In the genomic region with DNA sequence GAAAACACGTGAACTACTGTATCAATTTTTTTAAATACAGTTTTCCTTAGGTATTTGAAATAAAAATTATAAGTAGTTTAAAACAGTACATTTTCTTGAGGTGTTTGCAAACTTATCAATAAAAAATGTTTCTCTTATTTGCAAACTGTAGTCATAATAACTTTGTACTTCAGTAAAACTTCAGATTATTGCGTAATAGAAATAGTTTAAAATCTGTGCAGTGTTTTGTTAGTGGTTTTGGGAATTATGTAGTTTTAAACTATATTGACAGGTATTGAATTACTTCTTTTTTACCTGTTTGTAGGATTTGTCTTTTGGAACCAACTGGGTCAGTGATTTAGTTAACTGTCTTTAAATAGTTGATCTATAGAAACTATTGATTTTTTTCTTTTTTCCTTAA, we compare ENCODE assay signal across 9 cellular contexts.
"Had no signal": no experiment of that assay in that cellular context is flagged by ENCODE, and none has a peak within 500 bp of the region (broad histone marks: within the 10 kb centered on the region; RNA-seq: fewer than 3 reads in every experiment).

No MANE protein-coding gene starts in this region.

- H3K4me1 ChIP-seq: HAP-1 had no signal

- H3K4me3 ChIP-seq: GM23338, HAP-1 had no signal

- H2AFZ ChIP-seq: GM23338 had no signal

- H3K4me2 ChIP-seq: GM23338, KMS-11 had no signal

- H3K27ac ChIP-seq: HL-60, KMS-11 had no signal

- H3K9me3 ChIP-seq: HAP-1 had no signal

- DNase-seq: H7, HFFc6, Karpas-422, KBM-7 had no signal

- H3K9ac ChIP-seq: KMS-11 had no signal

- ATAC-seq: GM23338, HCT116 had no signal
